5 cellular contexts compared by ENCODE assay signal in genomic region chr2:67204349-67204748, GRCh38.
"Had no signal": no experiment of that assay in that cellular context is flagged by ENCODE, and none has a peak within 500 bp of the region (broad histone marks: within the 10 kb centered on the region; RNA-seq: fewer than 3 reads in every experiment).

No MANE protein-coding gene starts in this region.

- H3K4me2 ChIP-seq: KMS-11 had no signal

- H3K27ac ChIP-seq: HL-60, KMS-11 had no signal

- FAIRE-seq: HTR-8/SVneo had no signal

- H3K9ac ChIP-seq: KMS-11 had no signal

- DNase-seq: KBM-7, KG1 had no signal
